Comparison of ENCODE assay signal across 17 cellular contexts in the genomic region with DNA sequence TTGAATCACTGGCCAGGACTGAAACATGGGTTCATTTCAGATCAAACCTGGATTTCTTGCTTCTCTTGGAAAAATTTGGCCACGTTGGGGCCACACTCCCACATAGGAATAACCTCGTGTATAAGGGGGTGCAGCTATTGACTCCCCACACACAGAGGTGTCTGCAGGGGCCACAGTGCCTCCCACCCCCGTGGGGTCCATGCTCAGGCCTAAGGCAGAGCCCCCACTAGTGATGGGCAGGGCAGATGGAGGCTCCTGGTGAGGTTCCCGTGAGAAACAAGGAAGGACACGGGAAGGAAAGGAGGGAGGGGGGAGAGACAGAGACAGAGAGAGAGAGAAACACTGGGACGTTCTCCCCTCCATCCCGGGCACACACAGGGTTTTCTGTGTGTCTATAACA.
DNase-seq lines count a peak whose midpoint lies in the region; ATAC-seq and TF ChIP-seq lines count a peak whose summit lies in the region.
"Had no signal": no experiment of that assay in that cellular context is flagged by ENCODE, and none has a peak within 500 bp of the region (broad histone marks: within the 10 kb centered on the region; RNA-seq: fewer than 3 reads in every experiment).

No MANE protein-coding gene starts in this region.

- H3K9me3 ChIP-seq in sigmoid colon (no peaks in the 10 kb centered on the region), aorta (ENCODE audit: control insufficient read depth, low read length) (no peaks in the 10 kb centered on the region)
- H3K9me3 ChIP-seq: BLaER1, HAP-1 had no signal

- H3K27me3 ChIP-seq in sigmoid colon (no peaks in the 10 kb centered on the region), aorta (ENCODE audit: control insufficient read depth in 1 of 2, insufficient read depth in 2 of 2, low read length in 1 of 2) (no peaks in the 10 kb centered on the region)
- H3K27me3 ChIP-seq: BLaER1 had no signal

- no peak for TF ChIP-seq CTCF in sigmoid colon (IDR thresholded peaks at IDR 0.05)

- TF ChIP-seq EP300 in sigmoid colon (IDR thresholded peaks at IDR 0.05): no peak

- TF ChIP-seq POLR2A in sigmoid colon (IDR thresholded peaks at IDR 0.05): no peak

- H3K4me1 ChIP-seq in sigmoid colon (no peaks in the 10 kb centered on the region), aorta (ENCODE audit: control insufficient read depth in 1 of 2, insufficient read depth in 2 of 2, low read length in 2 of 2) (no peaks in the 10 kb centered on the region)
- H3K4me1 ChIP-seq: HAP-1 had no signal

- intact Hi-C loops in sigmoid colon (cut with DNase I): no loop called here
- intact Hi-C loops in aorta (cut with DNase I): no loop called here

- H3K27ac ChIP-seq in sigmoid colon: no peak overlapping the region
- no peak overlapping the region for H3K27ac ChIP-seq in aorta (ENCODE audit: low read depth in 1 of 2, low read length in 2 of 2)
- H3K27ac ChIP-seq: 22Rv1, BLaER1, C4-2B had no signal

- WGBS in sigmoid colon, 2 donors: 55 to 70% methylated on average over 7 of the region's 7 CpGs
- WGBS in aorta, 2 donors: 68 to 70% methylated on average over 7 of the region's 7 CpGs

- peak; percentile 59 for DNase-seq in activated effector memory CD4-positive, alpha-beta T cell treated with anti-CD3 and anti-CD28 coated beads, Interleukin-2, amount 50 U/mL, for 16 hours
- no peak for DNase-seq in activated effector memory CD4-positive, alpha-beta T cell treated with Interleukin-2 at 50 U/mL for 16 hours
- peak; percentile 26 for DNase-seq in mesenteric fat pad (ENCODE audit: low spot score)
- DNase-seq in sigmoid colon: peak; percentile 19
- DNase-seq in aorta: peak; percentile 12 to 47
- no peak for DNase-seq in NCI-H2196 treated with DMSO at 0.1 percent for 48 hours (lab: John Stamatoyannopoulos, UW; ENCODE audit: unreplicated experiment)
- DNase-seq: CD4-positive, alpha-beta T cell; DMS153; DND-41; GOT3; HFFc6 had no signal

- ATAC-seq in aorta (ENCODE audit: low FRiP score): no peak
- no peak for ATAC-seq in GM21423 (IDR thresholded peaks at IDR 0.05; ENCODE audit: unreplicated experiment)
- ATAC-seq in GM19463 (IDR thresholded peaks at IDR 0.05; ENCODE audit: unreplicated experiment): no peak

- no peaks in the 10 kb centered on the region for H3K36me3 ChIP-seq in sigmoid colon
- H3K36me3 ChIP-seq in aorta (ENCODE audit: control insufficient read depth in 1 of 2, insufficient read depth in 2 of 2, low read length in 1 of 2): no peaks in the 10 kb centered on the region
- H3K36me3 ChIP-seq: BLaER1, HAP-1 had no signal

- no peak overlapping the region for H3K4me3 ChIP-seq in sigmoid colon
- no peak overlapping the region for H3K4me3 ChIP-seq in aorta (ENCODE audit: low read length in 2 of 2)
- H3K4me3 ChIP-seq: BLaER1, HAP-1 had no signal

Comparison
In these comparisons a context has a peak if more than half of its experiments do, and no peak if none do; other contexts are left out.
1. DNase-seq: peak in activated effector memory CD4-positive, alpha-beta T cell treated with anti-CD3 and anti-CD28 coated beads, Interleukin-2, amount 50 U/mL, for 16 hours (single experiment), mesenteric fat pad (single experiment), sigmoid colon (single experiment) and aorta (2 of 2); none in activated effector memory CD4-positive, alpha-beta T cell treated with Interleukin-2 at 50 U/mL for 16 hours (single experiment) and NCI-H2196 treated with DMSO at 0.1 percent for 48 hours (single experiment).